ENCODE assay signal across 15 cellular contexts in the genomic region with DNA sequence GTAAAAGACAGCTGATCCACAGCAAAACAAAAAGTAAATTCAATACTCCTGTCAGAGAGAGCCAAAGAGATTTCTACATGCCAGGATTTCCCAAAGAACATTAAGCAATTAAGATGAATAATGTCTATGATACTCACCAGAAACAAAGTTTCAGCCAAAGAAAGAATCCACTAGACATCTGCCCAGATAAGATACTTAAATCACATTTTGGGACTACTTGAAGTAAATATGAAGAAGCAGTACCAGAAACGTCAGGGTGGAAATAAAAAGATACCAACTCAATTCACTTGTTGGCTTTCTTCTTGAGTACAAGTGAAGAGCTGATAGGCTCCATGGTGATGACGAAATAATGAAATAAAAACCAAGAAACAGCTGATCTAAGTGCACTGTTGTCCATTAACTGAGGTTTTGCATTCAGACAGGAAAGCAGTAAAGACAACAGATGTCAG. TPM values are rescaled to one million over a fixed set of nuclear protein-coding genes. Genes with fewer than 3 reads are reported as not detected.
A peak's percentile ranks its signal among the peaks of the same experiment; 100 is the strongest.
DNase-seq lines count a peak whose midpoint lies in the region; ATAC-seq and TF ChIP-seq lines count a peak whose summit lies in the region.
"Had no signal": no experiment of that assay in that cellular context is flagged by ENCODE, and none has a peak within 500 bp of the region (broad histone marks: within the 10 kb centered on the region; RNA-seq: fewer than 3 reads in every experiment).

No MANE protein-coding gene starts in this region.

- peaks cover 28% of the 10 kb centered on the region for H3K9me3 Mint-ChIP-seq in nephron
- peaks cover 2 to 6% of the 10 kb centered on the region in 2 donors for H3K9me3 Mint-ChIP-seq in activated T-cell treated with anti-CD3 and anti-CD28 coated beads, Interleukin-2, amount 50 U/mL, for 72 hours

- DNase-seq in AG20443 (ENCODE audit: low spot score) (peak; percentile 53), SK-N-MC (ENCODE audit: low read depth, low spot score) (no peak), fibroblast of the aortic adventitia (ENCODE audit: low read depth) (peak; percentile 92), SW480 (ENCODE audit: low spot score) (no peak), NCI-H524 (lab: John Stamatoyannopoulos, UW) (no peak), activated T-cell treated with anti-CD3 and anti-CD28 coated beads for 4 hours (no peak)
- DNase-seq in activated T-cell treated with anti-CD3 and anti-CD28 coated beads, Interleukin-2, amount 50 U/mL, for 72 hours = no peak
- DNase-seq: activated naive CD8-positive, alpha-beta T cell treated with anti-CD3 and anti-CD28 coated beads, Interleukin-2, amount 10 ng/mL, durations not matched to agents 7 days and 5 days; heart right ventricle; naive thymus-derived CD4-positive, alpha-beta T cell; NCI-H1105 treated with DMSO at 0.1 percent for 48 hours; SHP77; substantia nigra had no signal

- H3K27ac ChIP-seq in SK-N-MC = peak overlapping the region; percentile 23

- peaks cover 41% of the 10 kb centered on the region for H3K36me3 Mint-ChIP-seq in nephron (ENCODE audit: low read depth)
- peaks cover 5 to 17% of the 10 kb centered on the region in 2 donors for H3K36me3 Mint-ChIP-seq in activated T-cell treated with anti-CD3 and anti-CD28 coated beads, Interleukin-2, amount 50 U/mL, for 72 hours (ENCODE audit: insufficient read depth in 2 of 2)

- no peaks in the 10 kb centered on the region for H3K27me3 Mint-ChIP-seq in nephron (ENCODE audit: low read depth)
- H3K27me3 Mint-ChIP-seq in activated T-cell treated with anti-CD3 and anti-CD28 coated beads, Interleukin-2, amount 50 U/mL, for 72 hours (ENCODE audit: low read depth) = no peaks in the 10 kb centered on the region
- H3K27me3 Mint-ChIP-seq: activated naive CD8-positive, alpha-beta T cell treated with anti-CD3 and anti-CD28 coated beads, Interleukin-2, amount 10 ng/mL, durations not matched to agents 7 days and 5 days; B cell had no signal

- ATAC-seq in activated T-cell treated with anti-CD3 and anti-CD28 coated beads, Interleukin-2, amount 50 U/mL, for 72 hours (replicated peaks in 1 of 2) = no peak
- ATAC-seq: naive thymus-derived CD4-positive, alpha-beta T cell had no signal

- H3K4me3 ChIP-seq in SK-N-MC = no peak overlapping the region
- no peak overlapping the region for H3K4me3 ChIP-seq in fibroblast of the aortic adventitia (ENCODE audit: low read depth, low read length)
- H3K4me3 ChIP-seq: heart right ventricle had no signal

- peak overlapping the region; percentile 13 to 56 (median 31) for H3K27ac Mint-ChIP-seq in nephron
- no peak overlapping the region for H3K27ac Mint-ChIP-seq in activated T-cell treated with anti-CD3 and anti-CD28 coated beads, Interleukin-2, amount 50 U/mL, for 72 hours
- H3K27ac Mint-ChIP-seq: activated naive CD8-positive, alpha-beta T cell treated with anti-CD3 and anti-CD28 coated beads, Interleukin-2, amount 10 ng/mL, durations not matched to agents 7 days and 5 days; B cell; naive thymus-derived CD4-positive, alpha-beta T cell had no signal

- TF ChIP-seq CTCF in fibroblast of the aortic adventitia (IDR thresholded peaks at IDR 0.05; ENCODE audit: insufficient read depth, low read length) (no peak), nephron (IDR thresholded peaks at IDR 0.05; ENCODE audit: unreplicated experiment in 3 of 3) (no peak)

- H3K4me3 Mint-ChIP-seq in nephron = peak overlapping the region in 1 of 3 experiments; percentile 4
- no peak overlapping the region for H3K4me3 Mint-ChIP-seq in activated T-cell treated with anti-CD3 and anti-CD28 coated beads, Interleukin-2, amount 50 U/mL, for 72 hours
- H3K4me3 Mint-ChIP-seq: activated naive CD8-positive, alpha-beta T cell treated with anti-CD3 and anti-CD28 coated beads, Interleukin-2, amount 10 ng/mL, durations not matched to agents 7 days and 5 days; B cell; naive thymus-derived CD4-positive, alpha-beta T cell had no signal

- no peak overlapping the region for H3K9ac ChIP-seq in SK-N-MC (ENCODE audit: insufficient read length)

- peaks cover 8% of the 10 kb centered on the region; the same call in 1 of the 2 replicates for H3K9me3 ChIP-seq in SK-N-MC (ENCODE audit: low read depth, low read length)

- H3K36me3 ChIP-seq in SK-N-MC (ENCODE audit: insufficient read depth, low read length) = peaks cover 8% of the 10 kb centered on the region; the same call in 1 of the 2 replicates
- H3K36me3 ChIP-seq: heart right ventricle had no signal

- peaks cover 31% of the 10 kb centered on the region for H3K4me1 Mint-ChIP-seq in nephron
- H3K4me1 Mint-ChIP-seq in activated T-cell treated with anti-CD3 and anti-CD28 coated beads, Interleukin-2, amount 50 U/mL, for 72 hours (ENCODE audit: low read depth) = no peaks in the 10 kb centered on the region
- H3K4me1 Mint-ChIP-seq: activated naive CD8-positive, alpha-beta T cell treated with anti-CD3 and anti-CD28 coated beads, Interleukin-2, amount 10 ng/mL, durations not matched to agents 7 days and 5 days had no signal

RNA-seq across cellular contexts. Expression of gene ARHGAP32, which starts 31.6 kb away (rescaled TPM):
- total RNA-seq in fibroblast of the aortic adventitia (ENCODE audit: low replicate concordance) = 18.1 and 20.1 TPM in 2 replicates
- total RNA-seq in activated T-cell treated with anti-CD3 and anti-CD28 coated beads, Interleukin-2, amount 50 U/mL, for 72 hours = 10 to 100 TPM; 10.9 TPM

Comparison
In these comparisons a context has a peak if more than half of its experiments do, and no peak if none do; other contexts are left out.
1. DNase-seq: peak in AG20443 (single experiment) and fibroblast of the aortic adventitia (single experiment); none in SK-N-MC (single experiment), activated T-cell treated with anti-CD3 and anti-CD28 coated beads, Interleukin-2, amount 50 U/mL, for 72 hours (0 of 2), SW480 (single experiment), NCI-H524 (0 of 2) and activated T-cell treated with anti-CD3 and anti-CD28 coated beads for 4 hours (single experiment).